1 cellular context compared by ENCODE assay signal in genomic region chr4:3208826-3209225, GRCh38.
TF ChIP-seq lines count a peak whose summit lies in the region.

No MANE protein-coding gene starts in this region.

TF ChIP-seq in HepG2, 621 proteins besides CTCF, POLR2A, EP300 and RAD21 (continued from another document):
- peak; percentile 44; the same call in 1 of the 2 replicates for TF ChIP-seq ZNF687 (CRISPR knock-in tag; IDR thresholded peaks at IDR 0.05)
